In the genomic region with DNA sequence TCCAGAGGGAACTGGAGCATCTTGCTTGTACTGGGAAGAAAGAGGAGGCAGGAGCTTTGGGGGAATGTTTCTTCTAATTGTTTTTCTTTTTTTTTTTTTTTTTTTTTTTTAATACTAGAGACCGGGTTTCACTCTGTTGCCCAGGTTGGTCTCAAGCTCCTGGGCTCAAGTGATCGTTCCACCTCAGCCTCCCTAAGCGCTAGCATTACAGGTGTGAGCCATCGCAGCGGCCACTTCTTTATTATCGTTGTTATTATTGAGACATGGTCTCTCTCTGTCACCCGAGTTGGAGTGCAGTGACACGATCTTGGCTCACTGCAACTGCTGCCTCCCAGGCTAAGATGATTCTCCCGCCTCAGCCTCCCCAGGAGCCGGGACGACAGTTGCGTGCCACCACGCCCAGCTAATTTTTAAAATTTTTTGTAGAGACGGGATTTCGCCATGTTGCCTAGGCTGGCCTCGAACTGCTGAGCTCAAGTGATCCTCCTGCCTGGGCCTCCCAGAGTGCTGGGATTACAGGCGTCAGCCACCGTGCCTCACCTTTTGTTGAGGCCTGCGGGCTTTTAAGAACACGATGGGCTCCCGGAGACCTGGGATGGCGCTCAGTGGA, we compare ENCODE assay signal across 19 cellular contexts.
DNase-seq lines count a peak whose midpoint lies in the region; ATAC-seq, FAIRE-seq and TF ChIP-seq lines count a peak whose summit lies in the region.
"Had no signal": no experiment of that assay in that cellular context is flagged by ENCODE, and none has a peak within 500 bp of the region (broad histone marks: within the 10 kb centered on the region; RNA-seq: fewer than 3 reads in every experiment).

No MANE protein-coding gene starts in this region.

- H3K4me1 ChIP-seq in BLaER1: peaks cover 95% of the 10 kb centered on the region
- peaks cover 19 to 59% of the 10 kb centered on the region in 2 experiments for H3K4me1 ChIP-seq in K562 (replicated peaks in 1 of 2; ENCODE audit: control insufficient read depth in 2 of 2, insufficient read depth in 2 of 2, low read length in 2 of 2)
- peaks cover 28% of the 10 kb centered on the region for H3K4me1 ChIP-seq in mesodermal cell (ENCODE audit: control insufficient read depth, insufficient read depth, low read length, poor library complexity, severe bottlenecking)
- H3K4me1 ChIP-seq in thyroid gland: peaks cover 32 to 45% of the 10 kb centered on the region in 2 donors
- H3K4me1 ChIP-seq: HAP-1 had no signal

- H3K9me3 ChIP-seq in BLaER1: no peaks in the 10 kb centered on the region
- no peaks in the 10 kb centered on the region for H3K9me3 ChIP-seq in K562 (replicated peaks; ENCODE audit: control insufficient read depth, insufficient read depth, low read depth, low read length)
- no peaks in the 10 kb centered on the region for H3K9me3 ChIP-seq in mesodermal cell (ENCODE audit: control insufficient read depth, low read length)
- H3K9me3 ChIP-seq in thyroid gland: no peaks in the 10 kb centered on the region
- H3K9me3 ChIP-seq: HAP-1, SJCRH30 had no signal

- H3K4me2 ChIP-seq in BLaER1: peak overlapping the region; percentile 94
- H3K4me2 ChIP-seq in K562 (ENCODE audit: insufficient read depth, low read length): no peak overlapping the region
- H3K4me2 ChIP-seq: KMS-11 had no signal

- H3K36me3 ChIP-seq in BLaER1: no peaks in the 10 kb centered on the region
- peaks cover 3% of the 10 kb centered on the region; the same call in 2 of the 3 replicates for H3K36me3 ChIP-seq in K562 (ENCODE audit: control insufficient read depth, insufficient read depth, low read length)
- H3K36me3 ChIP-seq in mesodermal cell (ENCODE audit: control insufficient read depth, insufficient read depth, low read length): no peaks in the 10 kb centered on the region
- H3K36me3 ChIP-seq in thyroid gland: no peaks in the 10 kb centered on the region
- H3K36me3 ChIP-seq: HAP-1, SJCRH30 had no signal

- WGBS in K562 (ENCODE audit: insufficient coverage, low coverage, missing lambda C conversion rate): 91% methylated on average over 21 of the region's 22 CpGs
- WGBS in mesodermal cell (ENCODE audit: insufficient coverage in 2 of 2), 2 experiments: 94% methylated on average over 22 of the region's 22 CpGs
- WGBS in thyroid gland, 2 donors: 74 to 75% methylated on average over 22 of the region's 22 CpGs

- H3K27ac ChIP-seq in BLaER1 (peak overlapping the region; percentile 49; the same call in 1 of the 2 replicates), K562 (ENCODE audit: extremely low read depth, low read depth, low read length) (no peak overlapping the region), mesodermal cell (ENCODE audit: low read depth, low read length, severe bottlenecking) (peak overlapping the region; percentile 23), thyroid gland (peak overlapping the region; percentile 75 to 79 (median 75))
- H3K27ac ChIP-seq: KMS-11, SJCRH30 had no signal

- intact Hi-C loops in K562 (cut with micrococcal nuclease): no loop called here
- intact Hi-C loops in thyroid gland (cut with DNase I): no loop called here

- CTCF ChIA-PET in K562 (lab: Yijun Ruan, JAX; ENCODE audit: low intra/inter-chr PET ratio): interaction anchor here (0.6 kb wide), 1 partner anchor 220 kb away, joined by 3 read pairs; no protein-coding TSS in a partner anchor

- POLR2A ChIA-PET in K562 (lab: Yijun Ruan, JAX): interaction anchor here (2.7 kb wide), 1 partner anchor 14 kb away, joined by 9 read pairs; no protein-coding TSS in a partner anchor

- no TSS peak for BruUV-seq in K562 (replicated peaks; lab: Mats Ljungman, UMichigan)

- H3K27me3 ChIP-seq in BLaER1: no peaks in the 10 kb centered on the region
- H3K27me3 ChIP-seq in K562 (ENCODE audit: control insufficient read depth in 2 of 2, insufficient read depth in 2 of 2, low read length in 2 of 2): no peaks in the 10 kb centered on the region
- no peaks in the 10 kb centered on the region for H3K27me3 ChIP-seq in thyroid gland
- H3K27me3 ChIP-seq: SJCRH30 had no signal

- no peaks in the 10 kb centered on the region for H4K20me1 ChIP-seq in BLaER1
- peaks cover 24% of the 10 kb centered on the region for H4K20me1 ChIP-seq in K562 (replicated peaks; ENCODE audit: control insufficient read depth, insufficient read depth, low read length)

- H3K4me3 ChIP-seq in BLaER1: no peak overlapping the region
- H3K4me3 ChIP-seq in K562: no peak overlapping the region
- no peak overlapping the region for H3K4me3 ChIP-seq in mesodermal cell (ENCODE audit: extremely low read depth, insufficient read depth, low read length, poor library complexity, severe bottlenecking)
- H3K4me3 ChIP-seq in thyroid gland (replicated peaks in 1 of 3): no peak overlapping the region
- H3K4me3 ChIP-seq: HAP-1, SJCRH30 had no signal

- TF ChIP-seq CTCF in K562 (IDR thresholded peaks at IDR 0.05 in 2 of 3, conservative IDR thresholded peaks at IDR 0.05 in 1 of 3; ENCODE audit: insufficient read depth in 2 of 3, low read depth in 1 of 3, low read length in 3 of 3) (no peak), thyroid gland (IDR thresholded peaks at IDR 0.05) (no peak)

- no peak for TF ChIP-seq EP300 in K562 (IDR thresholded peaks at IDR 0.05; ENCODE audit: low read length)

- no peak overlapping the region for H2AFZ ChIP-seq in K562 (ENCODE audit: low read depth, low read length)

- TF ChIP-seq RAD21 in K562 (CRISPR knock-in tag; conservative IDR thresholded peaks at IDR 0.05 in 1 of 2, IDR thresholded peaks at IDR 0.05 in 1 of 2): no peak

- no peak for FAIRE-seq in K562 (lab: Jason Lieb, UNC)
- FAIRE-seq: D721Med had no signal

- H3K9ac ChIP-seq in BLaER1 (no peak overlapping the region), K562 (ENCODE audit: insufficient read depth in 1 of 2, low read depth in 2 of 2, low read length in 2 of 2) (peak overlapping the region in 1 of 2 experiments; percentile 66; a peak in 1 of 4 replicates)
- H3K9ac ChIP-seq: KMS-11 had no signal

- in situ Hi-C loops in K562 (cut with MboI): no loop called here

- ATAC-seq in K562: no peak
- ATAC-seq: PC-3, Right ventricle myocardium inferior had no signal

- DNase-seq in K562 (ENCODE audit: extremely low read depth in 1 of 4, low spot score in 3 of 4) (no peak), thyroid gland (peak; percentile 71 to 73), NCI-H2029 (lab: John Stamatoyannopoulos, UW) (no peak), NCI-H446 treated with DMSO at 0.1 percent for 48 hours (lab: John Stamatoyannopoulos, UW) (no peak), C1 segment of cervical spinal cord (lab: John Stamatoyannopoulos, UW) (no peak)
- DNase-seq: CD4-positive, alpha-beta T cell; GOT3; HFFc6; NCI-H1048; NCI-H82; NK-92 treated with Interleukin-12 subunit alpha and Interleukin-12 subunit beta, amount 100 ng/mL, for 24 hours; PC-3; SJCRH30 had no signal

- H3K9me1 ChIP-seq in K562 (ENCODE audit: control insufficient read depth, insufficient read depth, low read length): no peaks in the 10 kb centered on the region

- no peak for TF ChIP-seq POLR2A in K562 (conservative IDR thresholded peaks at IDR 0.05)
- no peak for TF ChIP-seq POLR2A in thyroid gland (IDR thresholded peaks at IDR 0.05)

- H3K79me2 ChIP-seq in K562 (ENCODE audit: control insufficient read depth, insufficient read depth, low read length): peaks cover 21% of the 10 kb centered on the region; the same call in 2 of the 3 replicates

TF ChIP-seq in K562, 482 proteins besides CTCF, POLR2A, EP300 and RAD21:
- TF ChIP-seq, protein P1, sequence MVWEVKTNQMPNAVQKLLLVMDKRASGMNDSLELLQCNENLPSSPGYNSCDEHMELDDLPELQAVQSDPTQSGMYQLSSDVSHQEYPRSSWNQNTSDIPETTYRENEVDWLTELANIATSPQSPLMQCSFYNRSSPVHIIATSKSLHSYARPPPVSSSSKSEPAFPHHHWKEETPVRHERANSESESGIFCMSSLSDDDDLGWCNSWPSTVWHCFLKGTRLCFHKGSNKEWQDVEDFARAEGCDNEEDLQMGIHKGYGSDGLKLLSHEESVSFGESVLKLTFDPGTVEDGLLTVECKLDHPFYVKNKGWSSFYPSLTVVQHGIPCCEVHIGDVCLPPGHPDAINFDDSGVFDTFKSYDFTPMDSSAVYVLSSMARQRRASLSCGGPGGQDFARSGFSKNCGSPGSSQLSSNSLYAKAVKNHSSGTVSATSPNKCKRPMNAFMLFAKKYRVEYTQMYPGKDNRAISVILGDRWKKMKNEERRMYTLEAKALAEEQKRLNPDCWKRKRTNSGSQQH (CRISPR knock-in tag; IDR thresholded peaks at IDR 0.05): no peak
- TF ChIP-seq POLR3A (IDR thresholded peaks at IDR 0.05; ENCODE audit: borderline replicate concordance, extremely low read depth, insufficient read depth, insufficient read length) (no peak), ZFX (CRISPR knock-in tag; IDR thresholded peaks at IDR 0.05) (0 out of 2 replicates have a peak, but pooled peaks have one; percentile 18), RBM39 (optimal IDR thresholded peaks at IDR 0.05; ENCODE audit: low read depth, low read length) (no peak), HMG20A (CRISPR knock-in tag; conservative IDR thresholded peaks at IDR 0.05) (no peak), TRIM28 (IDR thresholded peaks at IDR 0.05) (no peak)
- TF ChIP-seq, protein P2, sequence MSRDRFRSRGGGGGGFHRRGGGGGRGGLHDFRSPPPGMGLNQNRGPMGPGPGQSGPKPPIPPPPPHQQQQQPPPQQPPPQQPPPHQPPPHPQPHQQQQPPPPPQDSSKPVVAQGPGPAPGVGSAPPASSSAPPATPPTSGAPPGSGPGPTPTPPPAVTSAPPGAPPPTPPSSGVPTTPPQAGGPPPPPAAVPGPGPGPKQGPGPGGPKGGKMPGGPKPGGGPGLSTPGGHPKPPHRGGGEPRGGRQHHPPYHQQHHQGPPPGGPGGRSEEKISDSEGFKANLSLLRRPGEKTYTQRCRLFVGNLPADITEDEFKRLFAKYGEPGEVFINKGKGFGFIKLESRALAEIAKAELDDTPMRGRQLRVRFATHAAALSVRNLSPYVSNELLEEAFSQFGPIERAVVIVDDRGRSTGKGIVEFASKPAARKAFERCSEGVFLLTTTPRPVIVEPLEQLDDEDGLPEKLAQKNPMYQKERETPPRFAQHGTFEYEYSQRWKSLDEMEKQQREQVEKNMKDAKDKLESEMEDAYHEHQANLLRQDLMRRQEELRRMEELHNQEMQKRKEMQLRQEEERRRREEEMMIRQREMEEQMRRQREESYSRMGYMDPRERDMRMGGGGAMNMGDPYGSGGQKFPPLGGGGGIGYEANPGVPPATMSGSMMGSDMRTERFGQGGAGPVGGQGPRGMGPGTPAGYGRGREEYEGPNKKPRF (IDR thresholded peaks at IDR 0.05; ENCODE audit: low read depth, low read length): no peak
- TF ChIP-seq, protein P3, sequence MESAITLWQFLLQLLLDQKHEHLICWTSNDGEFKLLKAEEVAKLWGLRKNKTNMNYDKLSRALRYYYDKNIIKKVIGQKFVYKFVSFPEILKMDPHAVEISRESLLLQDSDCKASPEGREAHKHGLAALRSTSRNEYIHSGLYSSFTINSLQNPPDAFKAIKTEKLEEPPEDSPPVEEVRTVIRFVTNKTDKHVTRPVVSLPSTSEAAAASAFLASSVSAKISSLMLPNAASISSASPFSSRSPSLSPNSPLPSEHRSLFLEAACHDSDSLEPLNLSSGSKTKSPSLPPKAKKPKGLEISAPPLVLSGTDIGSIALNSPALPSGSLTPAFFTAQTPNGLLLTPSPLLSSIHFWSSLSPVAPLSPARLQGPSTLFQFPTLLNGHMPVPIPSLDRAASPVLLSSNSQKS (CRISPR knock-in tag; IDR thresholded peaks at IDR 0.05): no peak

Comparison
In these comparisons a context has a peak if more than half of its experiments do, and no peak if none do; other contexts are left out.
1. DNase-seq: peak in thyroid gland (2 of 2); none in K562 (0 of 4), NCI-H2029 (single experiment), NCI-H446 treated with DMSO at 0.1 percent for 48 hours (single experiment) and C1 segment of cervical spinal cord (0 of 14).